1 cellular context compared by ENCODE assay signal in genomic region chr19:47228168-47228936, GRCh38.
A peak's percentile ranks its signal among the peaks of the same experiment; 100 is the strongest.
TF ChIP-seq lines count a peak whose summit lies in the region.

No MANE protein-coding gene starts in this region.

TF ChIP-seq in HepG2, 621 proteins besides CTCF, POLR2A, EP300 and RAD21 (continued from another document and continues in another):
- TF ChIP-seq HMGXB3 (CRISPR knock-in tag; IDR thresholded peaks at IDR 0.05; ENCODE audit: borderline replicate concordance) (no peak), ZNF773 (CRISPR knock-in tag; IDR thresholded peaks at IDR 0.05; ENCODE audit: borderline replicate concordance) (0 out of 2 replicates have a peak, but pooled peaks have one; percentile 45), ZNF724P (CRISPR knock-in tag; IDR thresholded peaks at IDR 0.05; ENCODE audit: borderline replicate concordance) (0 out of 2 replicates have a peak, but pooled peaks have one; percentile 50), TAF1 (CRISPR knock-in tag; IDR thresholded peaks at IDR 0.05) (peak; percentile 64; the same call in 1 of the 2 replicates), MTF1 (CRISPR knock-in tag; IDR thresholded peaks at IDR 0.05) (0 out of 2 replicates have a peak, but pooled peaks have one; percentile 9), DMAP1 (CRISPR knock-in tag; IDR thresholded peaks at IDR 0.05) (0 out of 2 replicates have a peak, but pooled peaks have one; percentile 27), PHF5A (CRISPR knock-in tag; IDR thresholded peaks at IDR 0.05; ENCODE audit: low read depth, unreplicated experiment) (no peak), NAIF1 (CRISPR knock-in tag; IDR thresholded peaks at IDR 0.05; ENCODE audit: borderline replicate concordance) (no peak), ZNF598 (CRISPR knock-in tag; IDR thresholded peaks at IDR 0.05; ENCODE audit: borderline replicate concordance) (0 out of 2 replicates have a peak, but pooled peaks have one; percentile 69), JDP2 (CRISPR knock-in tag; IDR thresholded peaks at IDR 0.05; ENCODE audit: borderline replicate concordance) (no peak), SPEN (CRISPR knock-in tag; IDR thresholded peaks at IDR 0.05; ENCODE audit: low read depth) (no peak), ZNF431 (CRISPR knock-in tag; IDR thresholded peaks at IDR 0.05; ENCODE audit: borderline replicate concordance, low read depth) (0 out of 2 replicates have a peak, but pooled peaks have one; percentile 35), U2AF2 (IDR thresholded peaks at IDR 0.05; ENCODE audit: low read depth, low read length) (no peak), MEIS2 (CRISPR knock-in tag; IDR thresholded peaks at IDR 0.05) (peak; percentile 12; the same call in 1 of the 2 replicates), ZNF264 (CRISPR knock-in tag; IDR thresholded peaks at IDR 0.05) (no peak), ZNF772 (CRISPR knock-in tag; IDR thresholded peaks at IDR 0.05) (peak; percentile 20; the same call in 1 of the 2 replicates), SP4 (CRISPR knock-in tag; IDR thresholded peaks at IDR 0.05) (peak; percentile 57; the same call in 1 of the 2 replicates), ARID5B (CRISPR knock-in tag; IDR thresholded peaks at IDR 0.05) (0 out of 2 replicates have a peak, but pooled peaks have one; percentile 16), BRD4 (CRISPR knock-in tag; IDR thresholded peaks at IDR 0.05) (0 out of 2 replicates have a peak, but pooled peaks have one; percentile 54), ASH2L (IDR thresholded peaks at IDR 0.05; ENCODE audit: insufficient read length, low read depth, low read length) (peak; percentile 24), PHF8 (CRISPR knock-in tag; IDR thresholded peaks at IDR 0.05) (peak; percentile 41; the same call in 1 of the 2 replicates), PPARG (CRISPR knock-in tag; conservative IDR thresholded peaks at IDR 0.05) (no peak), ZNF224 (CRISPR knock-in tag; IDR thresholded peaks at IDR 0.05) (0 out of 2 replicates have a peak, but pooled peaks have one; percentile 11), STAT5B (CRISPR knock-in tag; IDR thresholded peaks at IDR 0.05) (no peak), ZNF331 (CRISPR knock-in tag; IDR thresholded peaks at IDR 0.05) (0 out of 2 replicates have a peak, but pooled peaks have one; percentile 28), FOXO1 (CRISPR knock-in tag; IDR thresholded peaks at IDR 0.05) (peak; percentile 39; the same call in 1 of the 2 replicates), NKX3-1 (CRISPR knock-in tag; IDR thresholded peaks at IDR 0.05) (no peak), RBFOX2 (IDR thresholded peaks at IDR 0.05; ENCODE audit: low read depth, low read length) (peak; percentile 83), ZNF784 (CRISPR knock-in tag; IDR thresholded peaks at IDR 0.05; ENCODE audit: borderline replicate concordance) (peak; percentile 26; the same call in 1 of the 2 replicates), ZNF230 (CRISPR knock-in tag; IDR thresholded peaks at IDR 0.05) (0 out of 2 replicates have a peak, but pooled peaks have one; percentile 23), CHD4 (IDR thresholded peaks at IDR 0.05; ENCODE audit: borderline replicate concordance, low read length) (no peak), ZSCAN9 (CRISPR knock-in tag; IDR thresholded peaks at IDR 0.05; ENCODE audit: borderline replicate concordance) (0 out of 2 replicates have a peak, but pooled peaks have one; percentile 18), NBN (conservative IDR thresholded peaks at IDR 0.05) (no peak), RORA (CRISPR knock-in tag; IDR thresholded peaks at IDR 0.05) (no peak), CCAR2 (optimal IDR thresholded peaks at IDR 0.05; ENCODE audit: low read depth, low read length) (no peak), TARDBP (CRISPR knock-in tag; IDR thresholded peaks at IDR 0.05) (peak; percentile 37; the same call in 1 of the 2 replicates), ZNF205 (CRISPR knock-in tag; IDR thresholded peaks at IDR 0.05) (0 out of 2 replicates have a peak, but pooled peaks have one; percentile 27), MAX (IDR thresholded peaks at IDR 0.05) (peak; percentile 39), PAX8 (CRISPR knock-in tag; IDR thresholded peaks at IDR 0.05; ENCODE audit: borderline replicate concordance) (0 out of 2 replicates have a peak, but pooled peaks have one; percentile 10), HNRNPL (IDR thresholded peaks at IDR 0.05; ENCODE audit: low read depth, low read length) (peak; percentile 84), CENPX (CRISPR knock-in tag; IDR thresholded peaks at IDR 0.05) (no peak), ZSCAN30 (CRISPR knock-in tag; IDR thresholded peaks at IDR 0.05) (no peak), ZFX (CRISPR knock-in tag; IDR thresholded peaks at IDR 0.05; ENCODE audit: low read depth) (peak; percentile 75), RXRA (CRISPR knock-in tag; IDR thresholded peaks at IDR 0.05) (peak; percentile 61), ETV6 (CRISPR knock-in tag; conservative IDR thresholded peaks at IDR 0.05) (0 out of 2 replicates have a peak, but pooled peaks have one; percentile 21), ZNF33A (CRISPR knock-in tag; IDR thresholded peaks at IDR 0.05; ENCODE audit: borderline replicate concordance) (no peak), FOSL2 (CRISPR knock-in tag; IDR thresholded peaks at IDR 0.05) (peak; percentile 42; the same call in 1 of the 2 replicates), NFIC (IDR thresholded peaks at IDR 0.05; ENCODE audit: low read length) (no peak), ZMYM4 (CRISPR knock-in tag; IDR thresholded peaks at IDR 0.05) (no peak), SALL1 (CRISPR knock-in tag; IDR thresholded peaks at IDR 0.05) (peak; percentile 29), ZC3H4 (CRISPR knock-in tag; IDR thresholded peaks at IDR 0.05; ENCODE audit: borderline replicate concordance) (0 out of 2 replicates have a peak, but pooled peaks have one; percentile 50), GPBP1L1 (CRISPR knock-in tag; IDR thresholded peaks at IDR 0.05) (no peak), HDAC2 (CRISPR knock-in tag; IDR thresholded peaks at IDR 0.05) (peak; percentile 68; the same call in 1 of the 2 replicates), ZBTB34 (CRISPR knock-in tag; IDR thresholded peaks at IDR 0.05) (no peak)
- TF ChIP-seq, protein P1, sequence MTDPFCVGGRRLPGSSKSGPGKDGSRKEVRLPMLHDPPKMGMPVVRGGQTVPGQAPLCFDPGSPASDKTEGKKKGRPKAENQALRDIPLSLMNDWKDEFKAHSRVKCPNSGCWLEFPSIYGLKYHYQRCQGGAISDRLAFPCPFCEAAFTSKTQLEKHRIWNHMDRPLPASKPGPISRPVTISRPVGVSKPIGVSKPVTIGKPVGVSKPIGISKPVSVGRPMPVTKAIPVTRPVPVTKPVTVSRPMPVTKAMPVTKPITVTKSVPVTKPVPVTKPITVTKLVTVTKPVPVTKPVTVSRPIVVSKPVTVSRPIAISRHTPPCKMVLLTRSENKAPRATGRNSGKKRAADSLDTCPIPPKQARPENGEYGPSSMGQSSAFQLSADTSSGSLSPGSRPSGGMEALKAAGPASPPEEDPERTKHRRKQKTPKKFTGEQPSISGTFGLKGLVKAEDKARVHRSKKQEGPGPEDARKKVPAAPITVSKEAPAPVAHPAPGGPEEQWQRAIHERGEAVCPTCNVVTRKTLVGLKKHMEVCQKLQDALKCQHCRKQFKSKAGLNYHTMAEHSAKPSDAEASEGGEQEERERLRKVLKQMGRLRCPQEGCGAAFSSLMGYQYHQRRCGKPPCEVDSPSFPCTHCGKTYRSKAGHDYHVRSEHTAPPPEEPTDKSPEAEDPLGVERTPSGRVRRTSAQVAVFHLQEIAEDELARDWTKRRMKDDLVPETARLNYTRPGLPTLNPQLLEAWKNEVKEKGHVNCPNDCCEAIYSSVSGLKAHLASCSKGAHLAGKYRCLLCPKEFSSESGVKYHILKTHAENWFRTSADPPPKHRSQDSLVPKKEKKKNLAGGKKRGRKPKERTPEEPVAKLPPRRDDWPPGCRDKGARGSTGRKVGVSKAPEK (CRISPR knock-in tag; IDR thresholded peaks at IDR 0.05; ENCODE audit: borderline replicate concordance) = no peak
- TF ChIP-seq, protein P2, sequence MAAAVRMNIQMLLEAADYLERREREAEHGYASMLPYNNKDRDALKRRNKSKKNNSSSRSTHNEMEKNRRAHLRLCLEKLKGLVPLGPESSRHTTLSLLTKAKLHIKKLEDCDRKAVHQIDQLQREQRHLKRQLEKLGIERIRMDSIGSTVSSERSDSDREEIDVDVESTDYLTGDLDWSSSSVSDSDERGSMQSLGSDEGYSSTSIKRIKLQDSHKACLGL (CRISPR knock-in tag; IDR thresholded peaks at IDR 0.05) = peak; percentile 39; the same call in 1 of the 2 replicates
- TF ChIP-seq, protein P3, sequence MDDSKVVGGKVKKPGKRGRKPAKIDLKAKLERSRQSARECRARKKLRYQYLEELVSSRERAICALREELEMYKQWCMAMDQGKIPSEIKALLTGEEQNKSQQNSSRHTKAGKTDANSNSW (CRISPR knock-in tag; IDR thresholded peaks at IDR 0.05; ENCODE audit: borderline replicate concordance) = no peak
